Comparison of ENCODE assay signal across 11 cellular contexts in genomic region chr5:72301557-72301956, GRCh38. TPM values are rescaled to one million over a fixed set of nuclear protein-coding genes. Genes with fewer than 3 reads are reported as not detected.
DNase-seq lines count a peak whose midpoint lies in the region; ATAC-seq and TF ChIP-seq lines count a peak whose summit lies in the region.
"Had no signal": no experiment of that assay in that cellular context is flagged by ENCODE, and none has a peak within 500 bp of the region (broad histone marks: within the 10 kb centered on the region; RNA-seq: fewer than 3 reads in every experiment).

No MANE protein-coding gene starts in this region.

- H3K36me3 ChIP-seq in ectodermal cell (ENCODE audit: control insufficient read depth, insufficient read depth, low read length), result no peaks in the 10 kb centered on the region

- no peak overlapping the region for H3K4me3 ChIP-seq in ectodermal cell (ENCODE audit: insufficient read depth, low read depth, low read length)

- ATAC-seq in GM18505 (IDR thresholded peaks at IDR 0.05; ENCODE audit: unreplicated experiment) (peak; percentile 56), GM21447 (IDR thresholded peaks at IDR 0.05; ENCODE audit: unreplicated experiment) (peak; percentile 52), HG03175 (IDR thresholded peaks at IDR 0.05; ENCODE audit: unreplicated experiment) (peak; percentile 53)

- H3K27me3 ChIP-seq in ectodermal cell (ENCODE audit: control insufficient read depth, insufficient read depth, low read length, poor library complexity, severe bottlenecking), result no peaks in the 10 kb centered on the region

- H3K27ac ChIP-seq in ectodermal cell (ENCODE audit: insufficient read depth, low read depth, low read length, poor library complexity, severe bottlenecking), result peak overlapping the region; percentile 86

- peak; percentile 72 for TF ChIP-seq POLR2A in GM18505 (IDR thresholded peaks at IDR 0.05; ENCODE audit: borderline replicate concordance, extremely low read depth, insufficient read depth, insufficient read length)

- no peaks in the 10 kb centered on the region for H3K9me3 ChIP-seq in ectodermal cell (ENCODE audit: control insufficient read depth, low read length)
- H3K9me3 ChIP-seq: Caco-2 had no signal

- WGBS in ectodermal cell, 2 experiments, result 77 to 80% methylated on average over 6 of the region's 6 CpGs

- DNase-seq in HuH-7 (ENCODE audit: low spot score) (no peak), SW 1271 (lab: John Stamatoyannopoulos, UW) (no peak), OCI-M2 (lab: John Stamatoyannopoulos, UW; ENCODE audit: unreplicated experiment) (no peak), dedifferentiated amniotic fluid mesenchymal stem cell (ENCODE audit: extremely low spot score) (no peak)
- DNase-seq: activated T-cell treated with anti-CD3 and anti-CD28 coated beads, Interleukin-2, amount 50 U/mL, for 1 hour; Caco-2; effector CD4-positive, alpha-beta T cell had no signal

- peaks cover 40% of the 10 kb centered on the region for H3K4me1 ChIP-seq in ectodermal cell (ENCODE audit: control insufficient read depth, insufficient read depth, low read length)

RNA-seq across cellular contexts. Expression of gene MRPS27, which starts 18.5 kb away (rescaled TPM):
- polyA plus RNA-seq in ectodermal cell (2013, experiment 1 of 4), result 116 TPM
- polyA plus RNA-seq in ectodermal cell (2013, experiment 2 of 4), result 116 TPM
- 85.1 TPM for polyA plus RNA-seq in ectodermal cell (2013, experiment 3 of 4)
- 90.5 TPM for polyA plus RNA-seq in ectodermal cell (2013, experiment 4 of 4)

RNA-seq across cellular contexts. Expression of gene PTCD2, which starts 18.6 kb away (rescaled TPM):
- 14.9 TPM for polyA plus RNA-seq in ectodermal cell (2013, experiment 1 of 4)
- polyA plus RNA-seq in ectodermal cell (2013, experiment 2 of 4), result 15.2 TPM
- 10.6 TPM for polyA plus RNA-seq in ectodermal cell (2013, experiment 3 of 4)
- 13.3 TPM for polyA plus RNA-seq in ectodermal cell (2013, experiment 4 of 4)
